Comparison of ENCODE assay signal across 8 cellular contexts in the genomic region with DNA sequence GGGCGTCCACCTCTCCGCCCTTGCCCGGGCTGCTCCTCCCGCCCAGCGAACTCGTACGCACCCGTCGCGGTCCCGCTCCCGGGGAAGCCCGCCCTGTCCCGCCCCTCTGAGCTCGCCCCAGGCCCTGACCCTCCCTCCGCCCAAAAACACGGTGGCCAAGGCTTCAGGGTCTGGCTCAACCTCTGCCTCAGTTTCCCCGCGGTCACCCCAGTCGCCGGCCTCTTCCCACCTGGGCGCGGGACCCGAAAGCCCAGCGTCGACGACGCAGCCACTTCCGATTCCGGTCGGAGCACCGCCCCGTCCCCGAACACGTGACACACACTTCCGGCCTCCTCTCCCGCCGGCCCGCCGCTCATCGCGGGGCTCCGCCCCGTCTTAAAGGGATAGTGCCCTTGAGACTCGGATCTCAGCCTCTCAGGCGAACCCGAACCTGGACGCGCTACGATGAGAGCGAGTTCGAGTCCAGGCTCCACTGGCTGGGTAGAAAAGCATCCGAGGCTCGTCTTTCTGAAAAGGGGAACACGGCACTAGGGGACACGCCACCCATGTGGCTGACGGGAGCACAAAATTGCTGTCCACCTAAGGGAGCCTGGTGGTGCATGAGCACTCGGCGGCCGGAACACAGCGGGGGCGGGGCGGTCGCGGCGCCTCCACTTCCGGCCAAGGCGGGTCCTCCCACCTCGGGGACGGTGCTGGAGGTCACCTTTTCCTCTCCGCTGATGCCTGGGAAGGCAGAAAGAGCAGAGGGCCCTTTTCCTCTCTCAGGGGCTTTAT. TPM values are rescaled to one million over a fixed set of nuclear protein-coding genes. Genes with fewer than 3 reads are reported as not detected.
DNase-seq lines count a peak whose midpoint lies in the region; ATAC-seq and TF ChIP-seq lines count a peak whose summit lies in the region.

A gene (minus strand): TSS at position 282 of the 774 bp plus-strand sequence. CDS start 312 bp downstream, outside the sequence.

- peak within 1 kb of the TSS; percentile 88 for H3K4me3 ChIP-seq in choroid plexus epithelial cell (ENCODE audit: low read depth, low read length)

- peaks cover 6% of the 10 kb centered on the region for H3K4me1 Mint-ChIP-seq in activated CD4-positive, alpha-beta T cell treated with anti-CD3 and anti-CD28 coated beads for 36 hours

- no peaks in the 10 kb centered on the region for H3K9me3 Mint-ChIP-seq in activated CD4-positive, alpha-beta T cell treated with anti-CD3 and anti-CD28 coated beads for 36 hours (ENCODE audit: low read depth)

- peak within 1 kb of the TSS; percentile 95 for H3K27ac Mint-ChIP-seq in activated CD4-positive, alpha-beta T cell treated with anti-CD3 and anti-CD28 coated beads for 36 hours

- H3K4me3 Mint-ChIP-seq in activated CD4-positive, alpha-beta T cell treated with anti-CD3 and anti-CD28 coated beads for 36 hours: peak within 1 kb of the TSS; percentile 96

- intact Hi-C loops in activated CD4-positive, alpha-beta T cell treated with anti-CD3 and anti-CD28 coated beads for 36 hours (cut with DNase I, micrococcal nuclease): loop anchor here (1.0 to 5.0 kb wide), 12 partner anchors 11 to 173 kb away; a partner anchor contains a TSS

- TF ChIP-seq CTCF in choroid plexus epithelial cell (conservative IDR thresholded peaks at IDR 0.05; ENCODE audit: low read depth, low read length): no peak

- POLR2A ChIA-PET in activated CD4-positive, alpha-beta T cell treated with anti-CD3 and anti-CD28 coated beads for 36 hours (lab: Charles Lee): no interaction called here

- ATAC-seq in HG03432 (IDR thresholded peaks at IDR 0.05; ENCODE audit: unreplicated experiment): peak; percentile 81
- ATAC-seq in activated CD4-positive, alpha-beta T cell treated with anti-CD3 and anti-CD28 coated beads for 36 hours: peak; percentile 98

- CTCF ChIA-PET in activated CD4-positive, alpha-beta T cell treated with anti-CD3 and anti-CD28 coated beads for 36 hours (lab: Charles Lee): interaction anchor here (0.6 kb wide), 1 partner anchor 823 kb away, joined by 3 read pairs; no protein-coding TSS in a partner anchor

- peaks cover 7% of the 10 kb centered on the region for H3K36me3 Mint-ChIP-seq in activated CD4-positive, alpha-beta T cell treated with anti-CD3 and anti-CD28 coated beads for 36 hours (ENCODE audit: low read depth)

- peak; percentile 90 for TF ChIP-seq POLR2A in GM19099 (IDR thresholded peaks at IDR 0.05; ENCODE audit: extremely low read depth, insufficient read length, low read depth)

- no peaks in the 10 kb centered on the region for H3K27me3 Mint-ChIP-seq in activated CD4-positive, alpha-beta T cell treated with anti-CD3 and anti-CD28 coated beads for 36 hours

- DNase-seq in AG20443 (ENCODE audit: low spot score) (peak; percentile 97), NCI-H524 treated with DMSO at 0.1 percent for 48 hours (lab: John Stamatoyannopoulos, UW) (peak; percentile 65), choroid plexus epithelial cell (ENCODE audit: low read depth) (peak; percentile 94), kidney tubule cell (ENCODE audit: low spot score) (peak; percentile 94)
- DNase-seq in activated CD4-positive, alpha-beta T cell treated with anti-CD3 and anti-CD28 coated beads for 36 hours: peak; percentile 97
- DNase-seq in stimulated activated CD4-positive, alpha-beta T cell treated with anti-CD3 and anti-CD28 coated beads, Interleukin-1b, Interleukin-23, amount 100 ng/mL, for 1 hour (ENCODE audit: low read depth in 2 of 2): peak; percentile 77 to 83

RNA-seq across cellular contexts. Expression of the gene that starts here (rescaled TPM):
- 10 to 100 TPM; 19.9 to 26.9 TPM for total RNA-seq in activated CD4-positive, alpha-beta T cell treated with anti-CD3 and anti-CD28 coated beads for 36 hours

Comparison
In these comparisons a context has a peak if more than half of its experiments do, and no peak if none do; other contexts are left out.
1. Peak in every context shown above with its lines: DNase-seq, ATAC-seq and H3K4me3 ChIP-seq.